ENCODE assay signal across 1 cellular context in genomic region chr18:3451989-3452749, GRCh38.
A peak's percentile ranks its signal among the peaks of the same experiment; 100 is the strongest.
TF ChIP-seq lines count a peak whose summit lies in the region.

No MANE protein-coding gene starts in this region.

TF ChIP-seq in HepG2, 621 proteins besides CTCF, POLR2A, EP300 and RAD21 (continued from another document and continues in another):
- TF ChIP-seq ZNF704 (CRISPR knock-in tag; IDR thresholded peaks at IDR 0.05; ENCODE audit: borderline replicate concordance) (0 out of 2 replicates have a peak, but pooled peaks have one; percentile 1), HMGXB3 (CRISPR knock-in tag; IDR thresholded peaks at IDR 0.05; ENCODE audit: borderline replicate concordance) (no peak), ZNF883 (CRISPR knock-in tag; IDR thresholded peaks at IDR 0.05; ENCODE audit: not compliant biosample characterization) (no peak), HNRNPLL (IDR thresholded peaks at IDR 0.05; ENCODE audit: low read depth, low read length, poor library complexity, severe bottlenecking) (peak; percentile 4), HDAC1 (CRISPR knock-in tag; IDR thresholded peaks at IDR 0.05) (peak; percentile 15; the same call in 1 of the 2 replicates), HMGXB4 (CRISPR knock-in tag; IDR thresholded peaks at IDR 0.05; ENCODE audit: borderline replicate concordance in 1 of 2, low read depth in 1 of 2) (peak in 1 of 2 experiments; percentile 37; a peak in 2 of 4 replicates), AFF4 (CRISPR knock-in tag; IDR thresholded peaks at IDR 0.05) (peak; percentile 14; the same call in 1 of the 2 replicates), ZNF263 (CRISPR knock-in tag; IDR thresholded peaks at IDR 0.05) (peak; percentile 64), HNRNPK (IDR thresholded peaks at IDR 0.05; ENCODE audit: low read depth, low read length, poor library complexity, severe bottlenecking) (peak; percentile 62), SATB2 (CRISPR knock-in tag; IDR thresholded peaks at IDR 0.05) (peak; percentile 21; the same call in 1 of the 2 replicates), BRD4 (CRISPR knock-in tag; IDR thresholded peaks at IDR 0.05) (0 out of 2 replicates have a peak, but pooled peaks have one; percentile 54), ZNF17 (CRISPR knock-in tag; IDR thresholded peaks at IDR 0.05) (no peak), ZNF766 (CRISPR knock-in tag; IDR thresholded peaks at IDR 0.05; ENCODE audit: borderline replicate concordance) (0 out of 2 replicates have a peak, but pooled peaks have one; percentile 26), ZNF703 (CRISPR knock-in tag; IDR thresholded peaks at IDR 0.05; ENCODE audit: borderline replicate concordance) (0 out of 2 replicates have a peak, but pooled peaks have one; percentile 52), SRY (CRISPR knock-in tag; IDR thresholded peaks at IDR 0.05) (0 out of 2 replicates have a peak, but pooled peaks have one; percentile 72), HNF4G (IDR thresholded peaks at IDR 0.05; ENCODE audit: borderline replicate concordance, low read depth, low read length) (no peak), HNF4G (CRISPR knock-in tag; IDR thresholded peaks at IDR 0.05; ENCODE audit: borderline replicate concordance, low read depth) (no peak), SP140L (CRISPR knock-in tag; IDR thresholded peaks at IDR 0.05; ENCODE audit: borderline replicate concordance) (no peak), NAIF1 (CRISPR knock-in tag; IDR thresholded peaks at IDR 0.05; ENCODE audit: borderline replicate concordance) (0 out of 2 replicates have a peak, but pooled peaks have one; percentile 28), DZIP1 (CRISPR knock-in tag; IDR thresholded peaks at IDR 0.05) (peak; percentile 43; the same call in 1 of the 2 replicates), GABPB1 (CRISPR knock-in tag; IDR thresholded peaks at IDR 0.05) (peak; percentile 46; the same call in 1 of the 2 replicates), MED1 (CRISPR knock-in tag; IDR thresholded peaks at IDR 0.05) (0 out of 2 replicates have a peak, but pooled peaks have one; percentile 18), ZNF629 (CRISPR knock-in tag; conservative IDR thresholded peaks at IDR 0.05) (no peak), ARID3A (IDR thresholded peaks at IDR 0.05; ENCODE audit: low read depth, low read length) (no peak), ZFY (CRISPR knock-in tag; IDR thresholded peaks at IDR 0.05) (peak; percentile 48; the same call in 1 of the 2 replicates), STAG1 (CRISPR knock-in tag; IDR thresholded peaks at IDR 0.05) (no peak), ZFP91 (CRISPR knock-in tag; IDR thresholded peaks at IDR 0.05; ENCODE audit: borderline replicate concordance) (peak; percentile 27; the same call in 1 of the 2 replicates), THAP7 (CRISPR knock-in tag; IDR thresholded peaks at IDR 0.05) (peak; percentile 21; the same call in 1 of the 2 replicates), ZNF670 (CRISPR knock-in tag; IDR thresholded peaks at IDR 0.05; ENCODE audit: borderline replicate concordance) (peak; percentile 50; the same call in 1 of the 2 replicates), HOXA3 (CRISPR knock-in tag; IDR thresholded peaks at IDR 0.05) (peak; percentile 29; the same call in 1 of the 2 replicates), SALL1 (CRISPR knock-in tag; IDR thresholded peaks at IDR 0.05) (peak; percentile 25; the same call in 1 of the 2 replicates), ZNF160 (CRISPR knock-in tag; IDR thresholded peaks at IDR 0.05) (peak; percentile 61; the same call in 1 of the 2 replicates), ZNF850 (CRISPR knock-in tag; conservative IDR thresholded peaks at IDR 0.05) (0 out of 2 replicates have a peak, but pooled peaks have one; percentile 42), ZBTB10 (CRISPR knock-in tag; IDR thresholded peaks at IDR 0.05; ENCODE audit: borderline replicate concordance) (0 out of 2 replicates have a peak, but pooled peaks have one; percentile 39)
